In the genomic region with DNA sequence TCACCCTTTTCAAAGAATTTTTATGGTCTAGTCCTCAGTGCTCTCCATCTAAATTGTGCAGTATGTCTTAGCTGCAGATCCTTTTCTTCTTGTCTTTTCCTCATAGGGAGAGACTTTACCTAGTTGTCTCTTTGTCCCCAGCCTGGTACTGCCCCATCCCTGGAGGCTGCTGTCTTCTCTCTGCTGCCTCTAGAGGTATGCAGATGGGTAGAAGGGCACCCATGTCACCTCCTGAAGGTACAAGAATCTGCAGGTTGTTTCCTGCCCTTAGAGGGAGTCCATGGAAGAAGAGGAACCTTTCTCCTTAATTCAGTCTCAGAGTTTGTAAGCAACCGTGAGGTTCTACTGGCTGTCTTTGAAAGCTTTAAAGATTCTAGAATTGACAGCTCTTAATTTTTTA, we compare ENCODE assay signal across 30 cellular contexts. TPM values are rescaled to one million over a fixed set of nuclear protein-coding genes. Genes with fewer than 3 reads are reported as not detected.
DNase-seq lines count a peak whose midpoint lies in the region; ATAC-seq and TF ChIP-seq lines count a peak whose summit lies in the region.
"Had no signal": no experiment of that assay in that cellular context is flagged by ENCODE, and none has a peak within 500 bp of the region (broad histone marks: within the 10 kb centered on the region; RNA-seq: fewer than 3 reads in every experiment).

No MANE protein-coding gene starts in this region.

- H3K18ac ChIP-seq in mesendoderm (ENCODE audit: low read length): no peak overlapping the region

- no peak overlapping the region for H3K9ac ChIP-seq in mesendoderm (ENCODE audit: low read length)
- H3K9ac ChIP-seq: parathyroid adenoma had no signal

- H2AK5ac ChIP-seq in mesendoderm (ENCODE audit: low read length): no peak overlapping the region

- no peaks in the 10 kb centered on the region for H3K79me2 ChIP-seq in mesendoderm (ENCODE audit: control insufficient read depth, insufficient read depth, low read length)
- H3K79me2 ChIP-seq: parathyroid adenoma had no signal

- H3K4me3 ChIP-seq in RWPE2 (ENCODE audit: severe bottlenecking) (no peak overlapping the region), mesendoderm (ENCODE audit: low read length) (no peak overlapping the region)
- H3K4me3 ChIP-seq: left ventricle myocardium inferior, skin epidermis, upper lobe of right lung had no signal

- ATAC-seq in RWPE2 (ENCODE audit: low read depth) (peak; percentile 40; the same call in 1 of the 3 replicates), SK-N-SH treated with all-trans-retinoic acid at 6 μM for 48 hours (no peak)
- ATAC-seq: effector memory CD8-positive, alpha-beta T cell; stimulated activated memory B cell treated with anti-CD40 and anti-IgM and Interleukin-4, amounts not matched to agents 10 μg/mL and 1 μg/mL and 100 μg/mL, for 72 hours; upper lobe of right lung had no signal

- no peak overlapping the region for H3K56ac ChIP-seq in mesendoderm (ENCODE audit: low read length)

- H3K36me3 ChIP-seq in RWPE2 (ENCODE audit: low read depth): peaks cover 92% of the 10 kb centered on the region
- H3K36me3 ChIP-seq in mesendoderm (ENCODE audit: control insufficient read depth, insufficient read depth, low read length): peaks cover 2% of the 10 kb centered on the region

- no peak overlapping the region for H2BK5ac ChIP-seq in mesendoderm (ENCODE audit: low read length)

- H3K79me1 ChIP-seq in mesendoderm (ENCODE audit: low read length): no peaks in the 10 kb centered on the region

- H3K23ac ChIP-seq in mesendoderm (ENCODE audit: low read length): no peak overlapping the region

- no peak for TF ChIP-seq CTCF in RWPE2 (IDR thresholded peaks at IDR 0.05; ENCODE audit: poor library complexity, severe bottlenecking)

- H3K9me3 ChIP-seq in RWPE2 (ENCODE audit: severe bottlenecking): no peaks in the 10 kb centered on the region
- H3K9me3 ChIP-seq: left ventricle myocardium inferior, upper lobe of right lung had no signal

- H2BK15ac ChIP-seq in mesendoderm (replicated peaks; ENCODE audit: low read depth): no peak overlapping the region

- H3K27me3 ChIP-seq in RWPE2 (ENCODE audit: insufficient read depth, poor library complexity, severe bottlenecking) (no peaks in the 10 kb centered on the region), mesendoderm (ENCODE audit: insufficient read depth, low read length, poor library complexity) (no peaks in the 10 kb centered on the region)
- H3K27me3 ChIP-seq: upper lobe of right lung had no signal

- H3K4me2 ChIP-seq in mesendoderm (ENCODE audit: low read length): no peak overlapping the region

- no CpG with 5 or more reads among the region's 1 CpG for WGBS in mesendoderm (ENCODE audit: extremely low coverage, insufficient coverage, low lambda C conversion rate)

- H2BK120ac ChIP-seq in mesendoderm (ENCODE audit: low read depth, low read length): no peak overlapping the region

- H3K4me1 ChIP-seq in RWPE2 (ENCODE audit: insufficient read depth, poor library complexity, severe bottlenecking) (no peaks in the 10 kb centered on the region), mesendoderm (ENCODE audit: control insufficient read depth, low read depth, low read length) (no peaks in the 10 kb centered on the region)
- H3K4me1 ChIP-seq: left ventricle myocardium inferior, upper lobe of right lung had no signal

- DNase-seq in DMS53 (lab: John Stamatoyannopoulos, UW) (peak; percentile 16), DMS53 treated with DMSO at 0.1 percent for 48 hours (lab: John Stamatoyannopoulos, UW; ENCODE audit: unreplicated experiment) (no peak), HT-29 (ENCODE audit: low spot score) (peak; percentile 25), RWPE2 (ENCODE audit: low spot score) (no peak), mesendoderm (peak; percentile 32), HuH-7 (ENCODE audit: low spot score) (no peak), hippocampal formation (lab: John Stamatoyannopoulos, UW) (no peak)
- DNase-seq: activated CD4-positive, CD25-positive, alpha-beta regulatory T cell; activated naive CD4-positive, alpha-beta T cell; activated T-cell treated with anti-CD3 and anti-CD28 coated beads, Interleukin-2, amount 50 U/mL, for 48 hours; Calu3; central memory CD4-positive, alpha-beta T cell; cortex of kidney; effector memory CD8-positive, alpha-beta T cell; glutamatergic neuron; GOT3; islet precursor cell; left ventricle myocardium inferior; NCI-H146; NCI-H2107; NCI-H748 treated with DMSO at 0.1 percent for 48 hours; retina; T-cell; upper lobe of right lung had no signal

- H4K8ac ChIP-seq in mesendoderm (ENCODE audit: low read depth, low read length): no peak overlapping the region

- no peak overlapping the region for H3K27ac ChIP-seq in RWPE2 (ENCODE audit: poor library complexity, severe bottlenecking)
- no peak overlapping the region for H3K27ac ChIP-seq in mesendoderm (ENCODE audit: low read depth, low read length)
- H3K27ac ChIP-seq: 22Rv1, left ventricle myocardium inferior, parathyroid adenoma, RWPE1, skin epidermis, upper lobe of right lung had no signal

- H3K4ac ChIP-seq in mesendoderm (ENCODE audit: low read depth, low read length): no peak overlapping the region

- no peak overlapping the region for H4K5ac ChIP-seq in mesendoderm (ENCODE audit: low read length)

TF ChIP-seq in SK-N-SH treated with all-trans-retinoic acid at 6 μM for 48 hours, 23 proteins besides CTCF, POLR2A, EP300 and RAD21 (continues in another document):
- no peak for TF ChIP-seq ZNF8 (CRISPR knock-in tag; IDR thresholded peaks at IDR 0.05)
- TF ChIP-seq SNAI2 (CRISPR knock-in tag; IDR thresholded peaks at IDR 0.05): no peak
- TF ChIP-seq, protein P1, sequence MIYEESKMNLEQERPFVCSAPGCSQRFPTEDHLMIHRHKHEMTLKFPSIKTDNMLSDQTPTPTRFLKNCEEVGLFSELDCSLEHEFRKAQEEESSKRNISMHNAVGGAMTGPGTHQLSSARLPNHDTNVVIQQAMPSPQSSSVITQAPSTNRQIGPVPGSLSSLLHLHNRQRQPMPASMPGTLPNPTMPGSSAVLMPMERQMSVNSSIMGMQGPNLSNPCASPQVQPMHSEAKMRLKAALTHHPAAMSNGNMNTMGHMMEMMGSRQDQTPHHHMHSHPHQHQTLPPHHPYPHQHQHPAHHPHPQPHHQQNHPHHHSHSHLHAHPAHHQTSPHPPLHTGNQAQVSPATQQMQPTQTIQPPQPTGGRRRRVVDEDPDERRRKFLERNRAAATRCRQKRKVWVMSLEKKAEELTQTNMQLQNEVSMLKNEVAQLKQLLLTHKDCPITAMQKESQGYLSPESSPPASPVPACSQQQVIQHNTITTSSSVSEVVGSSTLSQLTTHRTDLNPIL (CRISPR knock-in tag; IDR thresholded peaks at IDR 0.05; ENCODE audit: low read depth): no peak
- no peak for TF ChIP-seq ZFP30 (CRISPR knock-in tag; IDR thresholded peaks at IDR 0.05)
- no peak for TF ChIP-seq OSR1 (CRISPR knock-in tag; IDR thresholded peaks at IDR 0.05)
- no peak for TF ChIP-seq ZNF70 (CRISPR knock-in tag; IDR thresholded peaks at IDR 0.05)
- TF ChIP-seq, protein P2, sequence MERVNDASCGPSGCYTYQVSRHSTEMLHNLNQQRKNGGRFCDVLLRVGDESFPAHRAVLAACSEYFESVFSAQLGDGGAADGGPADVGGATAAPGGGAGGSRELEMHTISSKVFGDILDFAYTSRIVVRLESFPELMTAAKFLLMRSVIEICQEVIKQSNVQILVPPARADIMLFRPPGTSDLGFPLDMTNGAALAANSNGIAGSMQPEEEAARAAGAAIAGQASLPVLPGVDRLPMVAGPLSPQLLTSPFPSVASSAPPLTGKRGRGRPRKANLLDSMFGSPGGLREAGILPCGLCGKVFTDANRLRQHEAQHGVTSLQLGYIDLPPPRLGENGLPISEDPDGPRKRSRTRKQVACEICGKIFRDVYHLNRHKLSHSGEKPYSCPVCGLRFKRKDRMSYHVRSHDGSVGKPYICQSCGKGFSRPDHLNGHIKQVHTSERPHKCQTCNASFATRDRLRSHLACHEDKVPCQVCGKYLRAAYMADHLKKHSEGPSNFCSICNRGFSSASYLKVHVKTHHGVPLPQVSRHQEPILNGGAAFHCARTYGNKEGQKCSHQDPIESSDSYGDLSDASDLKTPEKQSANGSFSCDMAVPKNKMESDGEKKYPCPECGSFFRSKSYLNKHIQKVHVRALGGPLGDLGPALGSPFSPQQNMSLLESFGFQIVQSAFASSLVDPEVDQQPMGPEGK (CRISPR knock-in tag; IDR thresholded peaks at IDR 0.05; ENCODE audit: borderline replicate concordance): no peak
- TF ChIP-seq, protein P3, sequence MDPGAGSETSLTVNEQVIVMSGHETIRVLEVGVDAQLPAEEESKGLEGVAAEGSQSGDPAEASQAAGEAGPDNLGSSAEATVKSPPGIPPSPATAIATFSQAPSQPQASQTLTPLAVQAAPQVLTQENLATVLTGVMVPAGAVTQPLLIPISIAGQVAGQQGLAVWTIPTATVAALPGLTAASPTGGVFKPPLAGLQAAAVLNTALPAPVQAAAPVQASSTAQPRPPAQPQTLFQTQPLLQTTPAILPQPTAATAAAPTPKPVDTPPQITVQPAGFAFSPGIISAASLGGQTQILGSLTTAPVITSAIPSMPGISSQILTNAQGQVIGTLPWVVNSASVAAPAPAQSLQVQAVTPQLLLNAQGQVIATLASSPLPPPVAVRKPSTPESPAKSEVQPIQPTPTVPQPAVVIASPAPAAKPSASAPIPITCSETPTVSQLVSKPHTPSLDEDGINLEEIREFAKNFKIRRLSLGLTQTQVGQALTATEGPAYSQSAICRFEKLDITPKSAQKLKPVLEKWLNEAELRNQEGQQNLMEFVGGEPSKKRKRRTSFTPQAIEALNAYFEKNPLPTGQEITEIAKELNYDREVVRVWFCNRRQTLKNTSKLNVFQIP (CRISPR knock-in tag; IDR thresholded peaks at IDR 0.05; ENCODE audit: borderline replicate concordance, low read depth): no peak
- TF ChIP-seq RARB (CRISPR knock-in tag; IDR thresholded peaks at IDR 0.05): no peak
- TF ChIP-seq GLIS3 (CRISPR knock-in tag; IDR thresholded peaks at IDR 0.05): no peak
- TF ChIP-seq PPARA (CRISPR knock-in tag; IDR thresholded peaks at IDR 0.05; ENCODE audit: borderline replicate concordance): no peak
- TF ChIP-seq TCF4 (CRISPR knock-in tag; IDR thresholded peaks at IDR 0.05; ENCODE audit: borderline replicate concordance): no peak
- TF ChIP-seq ZNF565 (CRISPR knock-in tag; conservative IDR thresholded peaks at IDR 0.05; ENCODE audit: low read depth): no peak
- TF ChIP-seq ZFP3 (CRISPR knock-in tag; IDR thresholded peaks at IDR 0.05): no peak

RNA-seq across cellular contexts. Expression of gene CRLS1, which starts 16.4 kb away (rescaled TPM):
- total RNA-seq in HT-29 (2014; rRNA removed; shearing (Covaris generic)): 39.5 and 48.0 TPM in 2 replicates
- 60.8 TPM for polyA plus RNA-seq in mesendoderm (2013, experiment 1 of 2)
- polyA plus RNA-seq in mesendoderm (2013, experiment 2 of 2): 62.2 TPM

RNA-seq across cellular contexts. Expression of gene MCM8, which starts 39.1 kb away (rescaled TPM):
- total RNA-seq in HT-29 (2014; rRNA removed; shearing (Covaris generic)): 11.6 and 14.0 TPM in 2 replicates
- 25.0 TPM for polyA plus RNA-seq in mesendoderm (2013, experiment 1 of 2)
- 25.0 TPM for polyA plus RNA-seq in mesendoderm (2013, experiment 2 of 2)

RNA-seq across cellular contexts. Expression of gene TRMT6, which starts 39.2 kb away (rescaled TPM):
- total RNA-seq in HT-29 (2014; rRNA removed; shearing (Covaris generic)): 15.5 and 17.8 TPM in 2 replicates
- polyA plus RNA-seq in mesendoderm (2013, experiment 1 of 2): 46.8 TPM
- polyA plus RNA-seq in mesendoderm (2013, experiment 2 of 2): 46.8 TPM

Comparison
In these comparisons a context has a peak if more than half of its experiments do, and no peak if none do; other contexts are left out.
1. DNase-seq: peak in DMS53 (single experiment), HT-29 (single experiment) and mesendoderm (single experiment); none in DMS53 treated with DMSO at 0.1 percent for 48 hours (single experiment), RWPE2 (single experiment), HuH-7 (single experiment) and hippocampal formation (0 of 2).